Comparison of ENCODE assay signal across 16 cellular contexts in the genomic region with DNA sequence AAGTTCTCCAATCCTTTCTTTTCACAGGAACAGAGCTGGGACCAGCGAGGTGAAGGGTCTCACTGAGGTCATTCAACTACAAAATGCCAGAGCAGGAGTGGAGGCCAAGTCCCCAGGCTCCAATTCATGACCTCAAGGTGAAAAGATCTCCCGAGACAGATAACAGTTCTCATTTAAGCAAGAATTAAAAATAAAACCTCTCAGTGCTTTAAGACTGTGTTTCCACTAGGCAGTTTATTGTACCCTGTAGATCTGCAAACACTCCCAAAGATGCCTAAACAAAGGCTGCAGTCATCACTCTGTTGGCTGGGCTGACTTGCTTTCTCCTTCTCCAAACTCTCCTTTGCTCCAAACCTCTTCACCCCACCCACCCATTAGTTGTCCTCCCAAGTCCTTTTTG.
"Had no signal": no experiment of that assay in that cellular context is flagged by ENCODE, and none has a peak within 500 bp of the region (broad histone marks: within the 10 kb centered on the region; RNA-seq: fewer than 3 reads in every experiment).

No MANE protein-coding gene starts in this region.

- H3K4me1 ChIP-seq: esophagus squamous epithelium, left lung, lower lobe of right lung had no signal

- DNase-seq: effector CD4-positive, alpha-beta T cell; effector memory CD4-positive, alpha-beta T cell; esophagus squamous epithelium; foreskin fibroblast; foreskin melanocyte; gastrocnemius medialis; glutamatergic neuron; heart right ventricle; hippocampal formation; left cardiac atrium; left lung; left ventricle myocardium superior; lower lobe of right lung; mesenchymal stem cell; mucosa of descending colon had no signal

- H3K27ac ChIP-seq: coronary artery, esophagus squamous epithelium, gastrocnemius medialis, heart right ventricle, left lung, lower lobe of right lung had no signal

- H3K9me3 ChIP-seq: esophagus squamous epithelium, gastrocnemius medialis, lower lobe of right lung, mucosa of descending colon had no signal

- H3K27me3 ChIP-seq: esophagus squamous epithelium, gastrocnemius medialis, left lung had no signal

- H3K36me3 ChIP-seq: esophagus squamous epithelium, gastrocnemius medialis, heart right ventricle, left lung, lower lobe of right lung had no signal

- ATAC-seq: gastrocnemius medialis, left lung, left ventricle myocardium superior, lower lobe of right lung, mucosa of descending colon had no signal

- H3K4me3 ChIP-seq: coronary artery, esophagus squamous epithelium, gastrocnemius medialis, heart right ventricle, left lung, lower lobe of right lung, mucosa of descending colon had no signal
